In the genomic region with DNA sequence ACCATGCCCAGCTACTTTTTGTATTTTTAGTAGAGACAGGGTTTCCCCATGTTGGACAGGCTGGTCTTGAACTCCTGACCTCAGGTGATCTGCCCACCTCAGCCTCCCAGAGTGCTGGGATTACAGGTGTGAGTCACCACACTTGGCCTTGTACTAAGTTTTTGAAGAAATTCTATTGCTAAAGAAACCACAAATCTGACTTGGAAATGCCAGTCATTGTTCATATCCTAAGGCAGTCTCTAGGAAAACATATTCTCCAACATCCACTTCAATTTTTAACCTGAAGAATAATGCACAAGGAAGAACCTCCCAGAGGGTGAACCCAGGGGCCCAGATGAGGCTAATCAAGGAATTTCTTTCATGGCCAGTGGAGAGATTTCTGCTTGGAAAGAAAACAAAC, we compare ENCODE assay signal across 1 cellular context. TPM values are rescaled to one million over a fixed set of nuclear protein-coding genes. Genes with fewer than 3 reads are reported as not detected.
"Had no signal": no experiment of that assay in that cellular context is flagged by ENCODE, and none has a peak within 500 bp of the region (broad histone marks: within the 10 kb centered on the region; RNA-seq: fewer than 3 reads in every experiment).

No MANE protein-coding gene starts in this region.

RNA-seq across cellular contexts. Expression of a gene that starts 24.3 kb away (rescaled TPM):
- total RNA-seq: naive thymus-derived CD4-positive, alpha-beta T cell had no signal
